In genomic region chr4:74004668-74005067, GRCh38 we compare ENCODE assay signal across 28 cellular contexts. TPM values are rescaled to one million over a fixed set of nuclear protein-coding genes. Genes with fewer than 3 reads are reported as not detected.
DNase-seq lines count a peak whose midpoint lies in the region; ATAC-seq, FAIRE-seq and TF ChIP-seq lines count a peak whose summit lies in the region.
"Had no signal": no experiment of that assay in that cellular context is flagged by ENCODE, and none has a peak within 500 bp of the region (broad histone marks: within the 10 kb centered on the region; RNA-seq: fewer than 3 reads in every experiment).

No MANE protein-coding gene starts in this region.

- peaks cover 9% of the 10 kb centered on the region for H3K4me1 Mint-ChIP-seq in MCF 10A (ENCODE audit: insufficient read depth, unreplicated experiment)
- H3K4me1 Mint-ChIP-seq: CD4-positive, CD25-positive, alpha-beta regulatory T cell; IgD-negative memory B cell had no signal

- H3K27me3 ChIP-seq in mammary epithelial cell (ENCODE audit: insufficient read depth, low read length) (no peaks in the 10 kb centered on the region), K562 (ENCODE audit: control insufficient read depth in 2 of 2, insufficient read depth in 2 of 2, low read length in 2 of 2) (no peaks in the 10 kb centered on the region), keratinocyte (ENCODE audit: control insufficient read depth, extremely low read depth, insufficient read depth, low read length) (no peaks in the 10 kb centered on the region)
- H3K27me3 ChIP-seq: BLaER1 had no signal

- H3K79me2 ChIP-seq in mammary epithelial cell (ENCODE audit: insufficient read depth, low read length), result no peaks in the 10 kb centered on the region
- H3K79me2 ChIP-seq in K562 (ENCODE audit: control insufficient read depth, insufficient read depth, low read length), result no peaks in the 10 kb centered on the region
- H3K79me2 ChIP-seq in keratinocyte (ENCODE audit: control insufficient read depth, insufficient read depth, low read length), result no peaks in the 10 kb centered on the region

- CTCF ChIA-PET in mammary epithelial cell (lab: Charles Lee; ENCODE audit: low non-redundant PET), result no interaction called here
- CTCF ChIA-PET in MCF 10A (lab: Yijun Ruan, JAX), result interaction anchor here (0.7 kb wide), 1 partner anchor 9 kb away, joined by 3 read pairs; no protein-coding TSS in a partner anchor
- CTCF ChIA-PET in K562 (lab: Yijun Ruan, JAX; ENCODE audit: low intra/inter-chr PET ratio), result no interaction called here

- DNase-seq in mammary epithelial cell (no peak), MCF 10A (ENCODE audit: unreplicated experiment) (no peak), K562 (ENCODE audit: extremely low read depth in 1 of 4, low spot score in 3 of 4) (no peak), keratinocyte (ENCODE audit: low read depth, low spot score) (no peak), NCI-H2029 (lab: John Stamatoyannopoulos, UW) (no peak), NCI-H345 treated with DMSO at 0.1 percent for 48 hours (lab: John Stamatoyannopoulos, UW; ENCODE audit: unreplicated experiment) (no peak)
- no peak for DNase-seq in stimulated activated CD4-positive, alpha-beta T cell treated with anti-CD3 and anti-CD28 coated beads, Interleukin-4, amount 100 ng/mL, for 24 hours
- DNase-seq: CD4-positive, CD25-positive, alpha-beta regulatory T cell; DMS53; GOT3; HFFc6; NCI-H1105; NCI-H1436 treated with DMSO at 0.1 percent for 48 hours; NCI-H187 treated with DMSO at 0.1 percent for 48 hours; NCI-H2107; NCI-H446; NCI-H526; NCI-H82; SIG-M5 had no signal

- no peak for TF ChIP-seq RAD21 in K562 (CRISPR knock-in tag; conservative IDR thresholded peaks at IDR 0.05 in 1 of 2, IDR thresholded peaks at IDR 0.05 in 1 of 2)

- dilution Hi-C loops in mammary epithelial cell (cut with HindIII; ENCODE audit: low sequenced_read_pairs) (no loop called here), keratinocyte (cut with MboI; ENCODE audit: extremely low pct_ligation_motif_present, low sequenced_read_pairs) (no loop called here)

- H3K9me1 ChIP-seq in K562 (ENCODE audit: control insufficient read depth, insufficient read depth, low read length) (no peaks in the 10 kb centered on the region), keratinocyte (ENCODE audit: control insufficient read depth, extremely low read depth, insufficient read depth, low read length) (no peaks in the 10 kb centered on the region)

- H2AFZ ChIP-seq in mammary epithelial cell (ENCODE audit: low read depth, low read length) (no peak overlapping the region), K562 (ENCODE audit: low read depth, low read length) (peak overlapping the region; percentile 46; the same call in 1 of the 2 replicates), keratinocyte (ENCODE audit: control insufficient read depth, low read length) (peak overlapping the region; percentile 41)

- H3K27ac Mint-ChIP-seq in MCF 10A (ENCODE audit: low read depth, unreplicated experiment), result no peak overlapping the region
- H3K27ac Mint-ChIP-seq: HFFc6, IgD-negative memory B cell had no signal

- TF ChIP-seq CTCF in mammary epithelial cell (conservative IDR thresholded peaks at IDR 0.05 in 1 of 2, IDR thresholded peaks at IDR 0.05 in 1 of 2; ENCODE audit: extremely low read depth in 1 of 2, insufficient read depth in 1 of 2, low read depth in 1 of 2, low read length in 2 of 2) (no peak), MCF 10A (IDR thresholded peaks at IDR 0.05; ENCODE audit: unreplicated experiment) (no peak), K562 (IDR thresholded peaks at IDR 0.05 in 2 of 3, conservative IDR thresholded peaks at IDR 0.05 in 1 of 3; ENCODE audit: insufficient read depth in 2 of 3, low read depth in 1 of 3, low read length in 3 of 3) (no peak), keratinocyte (optimal IDR thresholded peaks at IDR 0.05 in 1 of 3, IDR thresholded peaks at IDR 0.05 in 1 of 3, conservative IDR thresholded peaks at IDR 0.05 in 1 of 3; ENCODE audit: extremely low read depth in 1 of 3, insufficient read depth in 2 of 3, low read length in 3 of 3) (no peak)

- peak overlapping the region; percentile 100 for H3K27ac ChIP-seq in mammary epithelial cell (ENCODE audit: insufficient read depth, low read depth, low read length)
- no peak overlapping the region for H3K27ac ChIP-seq in K562 (ENCODE audit: extremely low read depth, low read depth, low read length)
- H3K27ac ChIP-seq in keratinocyte (ENCODE audit: control insufficient read depth, insufficient read depth, low read length), result peak overlapping the region; percentile 84
- H3K27ac ChIP-seq: 22Rv1, BLaER1, RWPE1, SK-N-MC had no signal

- POLR2A ChIA-PET in MCF 10A (lab: Yijun Ruan, JAX), result no interaction called here
- POLR2A ChIA-PET in K562 (lab: Yijun Ruan, JAX), result no interaction called here

- H3K36me3 ChIP-seq in mammary epithelial cell (ENCODE audit: insufficient read depth, low read length) (no peaks in the 10 kb centered on the region), K562 (ENCODE audit: control insufficient read depth, insufficient read depth, low read length) (no peaks in the 10 kb centered on the region), keratinocyte (ENCODE audit: control insufficient read depth in 2 of 2, extremely low read depth in 1 of 2, insufficient read depth in 2 of 2, low read length in 2 of 2) (no peaks in the 10 kb centered on the region)
- H3K36me3 ChIP-seq: BLaER1, HAP-1 had no signal

- FAIRE-seq in K562 (lab: Jason Lieb, UNC) (no peak), keratinocyte (lab: Jason Lieb, UNC) (no peak)
- FAIRE-seq: G401.6 had no signal

- TF ChIP-seq POLR2A in K562 (conservative IDR thresholded peaks at IDR 0.05), result no peak

- ATAC-seq in K562, result peak; percentile 64
- ATAC-seq in HG03025 (IDR thresholded peaks at IDR 0.05; ENCODE audit: low FRiP score, unreplicated experiment), result no peak
- ATAC-seq: Panc1 had no signal

- H4K20me1 ChIP-seq in mammary epithelial cell (ENCODE audit: insufficient read depth, low read length) (no peaks in the 10 kb centered on the region), K562 (replicated peaks; ENCODE audit: control insufficient read depth, insufficient read depth, low read length) (no peaks in the 10 kb centered on the region), keratinocyte (ENCODE audit: control insufficient read depth, extremely low read depth, insufficient read depth, low read length) (no peaks in the 10 kb centered on the region)
- H4K20me1 ChIP-seq: BLaER1 had no signal

- TF ChIP-seq EP300 in K562 (IDR thresholded peaks at IDR 0.05; ENCODE audit: low read length), result no peak

- no peaks in the 10 kb centered on the region for H3K36me3 Mint-ChIP-seq in MCF 10A (ENCODE audit: insufficient read depth, unreplicated experiment)
- H3K36me3 Mint-ChIP-seq: CD4-positive, CD25-positive, alpha-beta regulatory T cell; IgD-negative memory B cell had no signal

- H3K9me3 ChIP-seq in mammary epithelial cell (replicated peaks; ENCODE audit: insufficient read depth, low read length) (peaks cover 3% of the 10 kb centered on the region), K562 (replicated peaks; ENCODE audit: control insufficient read depth, insufficient read depth, low read depth, low read length) (no peaks in the 10 kb centered on the region), keratinocyte (ENCODE audit: control insufficient read depth, low read depth, low read length) (no peaks in the 10 kb centered on the region)
- H3K9me3 ChIP-seq: BLaER1, HAP-1 had no signal

- peak overlapping the region; percentile 69 for H3K9ac ChIP-seq in mammary epithelial cell (ENCODE audit: insufficient read depth, low read length)
- H3K9ac ChIP-seq in K562 (ENCODE audit: insufficient read depth in 1 of 2, low read depth in 2 of 2, low read length in 2 of 2), result no peak overlapping the region
- H3K9ac ChIP-seq in keratinocyte (ENCODE audit: control insufficient read depth, extremely low read depth, insufficient read depth, low read length), result no peak overlapping the region
- H3K9ac ChIP-seq: BLaER1 had no signal

- in situ Hi-C loops in mammary epithelial cell (cut with MboI; ENCODE audit: low sequenced_read_pairs in 2 of 2) (no loop called here), K562 (cut with MboI) (no loop called here)

- H3K4me1 ChIP-seq in mammary epithelial cell (ENCODE audit: insufficient read depth, low read length) (peaks cover 21% of the 10 kb centered on the region), K562 (replicated peaks in 1 of 2; ENCODE audit: control insufficient read depth in 2 of 2, insufficient read depth in 2 of 2, low read length in 2 of 2) (peaks cover 3 to 15% of the 10 kb centered on the region in 2 experiments; a peak in 2 of 5 replicates), keratinocyte (ENCODE audit: control insufficient read depth, extremely low read depth, insufficient read depth, low read length) (peaks cover 15% of the 10 kb centered on the region)
- H3K4me1 ChIP-seq: BLaER1, HAP-1 had no signal

- H3K4me3 Mint-ChIP-seq in MCF 10A (ENCODE audit: unreplicated experiment), result no peak overlapping the region
- H3K4me3 Mint-ChIP-seq: CD4-positive, CD25-positive, alpha-beta regulatory T cell; HFFc6; IgD-negative memory B cell had no signal

- 90% methylated on average over 4 of the region's 4 CpGs for WGBS in mammary epithelial cell (ENCODE audit: low coverage, missing lambda C conversion rate)
- 7% methylated on average over 4 of the region's 4 CpGs for WGBS in K562 (ENCODE audit: insufficient coverage, low coverage, missing lambda C conversion rate)

- intact Hi-C loops in mammary epithelial cell (cut with micrococcal nuclease), result loop anchor here (1.0 kb wide), 1 partner anchor 29 kb away; no protein-coding TSS in a partner anchor
- intact Hi-C loops in MCF 10A (cut with micrococcal nuclease), result no loop called here
- intact Hi-C loops in K562 (cut with micrococcal nuclease), result no loop called here

- no TSS peak for BruUV-seq in mammary epithelial cell (replicated peaks; lab: Mats Ljungman, UMichigan)
- no TSS peak for BruUV-seq in MCF 10A (replicated peaks; lab: Mats Ljungman, UMichigan)
- no TSS peak for BruUV-seq in K562 (replicated peaks; lab: Mats Ljungman, UMichigan)

- H3K27me3 Mint-ChIP-seq in MCF 10A (ENCODE audit: insufficient read depth, unreplicated experiment), result no peaks in the 10 kb centered on the region
- H3K27me3 Mint-ChIP-seq: CD4-positive, CD25-positive, alpha-beta regulatory T cell; IgD-negative memory B cell had no signal

- H3K4me3 ChIP-seq in mammary epithelial cell (replicated peaks in 1 of 3; ENCODE audit: insufficient read depth in 1 of 3, low read depth in 2 of 3, low read length in 3 of 3) (no peak overlapping the region), K562 (no peak overlapping the region), keratinocyte (ENCODE audit: control insufficient read depth in 2 of 3, extremely low read depth in 1 of 3, insufficient read depth in 2 of 3, low read depth in 1 of 3, low read length in 3 of 3) (no peak overlapping the region)
- H3K4me3 ChIP-seq: BLaER1, HAP-1, SK-N-MC had no signal

- H3K4me2 ChIP-seq in mammary epithelial cell (ENCODE audit: insufficient read depth, low read depth, low read length) (peak overlapping the region; percentile 54), K562 (ENCODE audit: insufficient read depth, low read length) (no peak overlapping the region), keratinocyte (ENCODE audit: control insufficient read depth, extremely low read depth, insufficient read depth, low read depth, low read length) (no peak overlapping the region)
- H3K4me2 ChIP-seq: BLaER1 had no signal

- H3K9me3 Mint-ChIP-seq in MCF 10A (ENCODE audit: unreplicated experiment), result no peaks in the 10 kb centered on the region
- H3K9me3 Mint-ChIP-seq: HFFc6 had no signal

RNA-seq across cellular contexts. Expression of gene CXCL5, which starts 6.2 kb away (rescaled TPM):
- under 1 TPM in 1 of 2 donors, not detected in 1; 0.33 TPM for total RNA-seq in mammary epithelial cell
- 1.6 TPM for polyA plus RNA-seq in mammary epithelial cell
- polyA minus RNA-seq in mammary epithelial cell, result 3.5 TPM
- 0.51 and 0.54 TPM in 2 replicates for total RNA-seq in MCF 10A (2022)
- total RNA-seq in K562 (2011; cell fraction: chromatin; rRNA removed; ENCODE audit: low replicate concordance), result not detected in 2 replicates
- not detected in 2 replicates for total RNA-seq in K562 (2011; cell fraction: nucleolus; rRNA removed)
- total RNA-seq in K562 (2011; cell fraction: nucleoplasm; rRNA removed), result not detected in 2 replicates
- total RNA-seq in K562 (2014; rRNA removed), result not detected in 2 replicates
- not detected in 2 replicates for total RNA-seq in K562 (2014; rRNA removed; fragmentation: Illumina TruSeq; extraction: Trizol)
- total RNA-seq in K562 (2015; rRNA removed; fragmentation: Illumina TruSeq; extraction: Trizol), result not detected in 2 replicates
- not detected in 2 replicates for total RNA-seq in K562 (2021)
- not detected in 2 replicates for polyA plus RNA-seq in K562 (2011; rRNA removed)
- not detected in 2 replicates for polyA plus RNA-seq in K562 (2011; cell fraction: cytosol; rRNA removed)
- not detected in 2 replicates for polyA plus RNA-seq in K562 (2011; cell fraction: nucleus; rRNA removed)
- polyA plus RNA-seq in K562 (2012), result not detected in 2 replicates
- not detected in 2 replicates for polyA plus RNA-seq in K562 (2014; fragmentation: Illumina TruSeq; extraction: Trizol)
- polyA plus RNA-seq in K562 (2014; fragmentation: Nextera tagmentation; extraction: Ambion mirVana), result not detected
- not detected in 2 replicates for polyA plus RNA-seq in K562 (2014; rRNA removed)
- not detected in 2 replicates for polyA minus RNA-seq in K562 (2011; rRNA and poly(A)+ RNA removed)
- polyA minus RNA-seq in K562 (2011; cell fraction: cytosol; rRNA and poly(A)+ RNA removed), result not detected in 2 replicates
- not detected in 2 replicates for polyA minus RNA-seq in K562 (2011; cell fraction: nucleus; rRNA and poly(A)+ RNA removed)
- 0.39 to 1.5 TPM (median 0.76 TPM) in 3 replicates for polyA plus RNA-seq in keratinocyte
- polyA plus RNA-seq in keratinocyte (2011; ENCODE audit: low read depth), result not detected
- 0.40 and 0.78 TPM in 2 replicates for polyA plus RNA-seq in keratinocyte (2011; cell fraction: cytosol; rRNA removed)
- polyA plus RNA-seq in keratinocyte (2011; cell fraction: nucleus; rRNA removed), result 1.1 and 1.6 TPM in 2 replicates
- polyA plus RNA-seq in keratinocyte (2012; ENCODE audit: low replicate concordance), result 2.1 TPM in 1 of 2 replicates, not detected in the other
- 0.10 to 0.13 TPM in 2 of 3 replicates, not detected in the other for polyA minus RNA-seq in keratinocyte
- not detected for polyA minus RNA-seq in keratinocyte (2011; cell fraction: cytosol; rRNA and poly(A)+ RNA removed)
- polyA minus RNA-seq in keratinocyte (2011; cell fraction: nucleus; rRNA and poly(A)+ RNA removed), result 0.42 and 0.78 TPM in 2 replicates
- polyA plus RNA-seq: CD4-positive, CD25-positive, alpha-beta regulatory T cell had no signal

RNA-seq across cellular contexts. Expression of gene PPBP, which starts 16.7 kb away (rescaled TPM):
- total RNA-seq in mammary epithelial cell (1 to 10 TPM in 1 of 2 donors, under 1 TPM in 1; 0.67 to 1.1 TPM), MCF 10A (2022) (not detected in 2 replicates), K562 (2014; rRNA removed) (0.37 TPM in 1 of 2 replicates, not detected in the other), K562 (2014; rRNA removed; fragmentation: Illumina TruSeq; extraction: Trizol) (0.29 TPM in 1 of 2 replicates, not detected in the other), K562 (2015; rRNA removed; fragmentation: Illumina TruSeq; extraction: Trizol) (0.22 TPM in 1 of 2 replicates, not detected in the other), K562 (2021) (not detected in 2 replicates)
- polyA plus RNA-seq in mammary epithelial cell (2.7 TPM), K562 (2011; rRNA removed) (0.15 and 0.38 TPM in 2 replicates), K562 (2014; fragmentation: Illumina TruSeq; extraction: Trizol) (0.28 TPM in 1 of 2 replicates, not detected in the other), K562 (2014; fragmentation: Nextera tagmentation; extraction: Ambion mirVana) (under 1 TPM; 0.17 to 0.55 TPM), K562 (2014; rRNA removed) (not detected in 2 replicates), keratinocyte (0.42 to 1.0 TPM (median 0.68 TPM) in 3 replicates)
- polyA minus RNA-seq in mammary epithelial cell (not detected), keratinocyte (0.32 to 0.46 TPM in 2 of 3 replicates, not detected in the other)
- not detected in 2 replicates for total RNA-seq in K562 (2011; cell fraction: chromatin; rRNA removed; ENCODE audit: low replicate concordance)
- not detected in 2 replicates for total RNA-seq in K562 (2011; cell fraction: nucleolus; rRNA removed)
- total RNA-seq in K562 (2011; cell fraction: nucleoplasm; rRNA removed), result 0.66 TPM in 1 of 2 replicates, not detected in the other
- polyA plus RNA-seq in K562 (2011; cell fraction: cytosol; rRNA removed), result 0.12 and 0.57 TPM in 2 replicates
- polyA plus RNA-seq in K562 (2011; cell fraction: nucleus; rRNA removed), result not detected in 2 replicates
- polyA plus RNA-seq in K562 (2012), result 0.35 and 0.50 TPM in 2 replicates
- not detected in 2 replicates for polyA minus RNA-seq in K562 (2011; rRNA and poly(A)+ RNA removed)
- polyA minus RNA-seq in K562 (2011; cell fraction: cytosol; rRNA and poly(A)+ RNA removed), result not detected in 2 replicates
- not detected in 2 replicates for polyA minus RNA-seq in K562 (2011; cell fraction: nucleus; rRNA and poly(A)+ RNA removed)
- polyA plus RNA-seq in keratinocyte (2011; ENCODE audit: low read depth), result not detected
- polyA plus RNA-seq in keratinocyte (2011; cell fraction: cytosol; rRNA removed), result 0.57 and 0.91 TPM in 2 replicates
- 2.4 and 2.8 TPM in 2 replicates for polyA plus RNA-seq in keratinocyte (2011; cell fraction: nucleus; rRNA removed)
- polyA plus RNA-seq in keratinocyte (2012; ENCODE audit: low replicate concordance), result not detected in 2 replicates
- polyA minus RNA-seq in keratinocyte (2011; cell fraction: cytosol; rRNA and poly(A)+ RNA removed), result not detected
- polyA minus RNA-seq in keratinocyte (2011; cell fraction: nucleus; rRNA and poly(A)+ RNA removed), result 1.9 TPM in 1 of 2 replicates, not detected in the other
- total RNA-seq: HFFc6 had no signal

RNA-seq across cellular contexts. Expression of gene PF4, which starts 22.8 kb away (rescaled TPM):
- total RNA-seq in mammary epithelial cell (not detected), MCF 10A (2022) (not detected in 2 replicates), K562 (2014; rRNA removed) (not detected in 2 replicates), K562 (2014; rRNA removed; fragmentation: Illumina TruSeq; extraction: Trizol) (not detected in 2 replicates), K562 (2015; rRNA removed; fragmentation: Illumina TruSeq; extraction: Trizol) (not detected in 2 replicates), K562 (2021) (not detected in 2 replicates)
- polyA plus RNA-seq in mammary epithelial cell (not detected), K562 (2011; rRNA removed) (not detected in 2 replicates), K562 (2014; fragmentation: Illumina TruSeq; extraction: Trizol) (not detected in 2 replicates), K562 (2014; fragmentation: Nextera tagmentation; extraction: Ambion mirVana) (under 1 TPM in 1 of 2 experiments, not detected in 1; 0.11 TPM), K562 (2014; rRNA removed) (not detected in 2 replicates), keratinocyte (0.16 TPM in 1 of 3 replicates, not detected in the others)
- polyA minus RNA-seq in mammary epithelial cell (not detected), keratinocyte (not detected in 3 replicates)
- not detected in 2 replicates for total RNA-seq in K562 (2011; cell fraction: chromatin; rRNA removed; ENCODE audit: low replicate concordance)
- total RNA-seq in K562 (2011; cell fraction: nucleolus; rRNA removed), result not detected in 2 replicates
- not detected in 2 replicates for total RNA-seq in K562 (2011; cell fraction: nucleoplasm; rRNA removed)
- not detected in 2 replicates for polyA plus RNA-seq in K562 (2011; cell fraction: cytosol; rRNA removed)
- not detected in 2 replicates for polyA plus RNA-seq in K562 (2011; cell fraction: nucleus; rRNA removed)
- not detected in 2 replicates for polyA plus RNA-seq in K562 (2012)
- not detected in 2 replicates for polyA minus RNA-seq in K562 (2011; rRNA and poly(A)+ RNA removed)
- polyA minus RNA-seq in K562 (2011; cell fraction: cytosol; rRNA and poly(A)+ RNA removed), result not detected in 2 replicates
- polyA minus RNA-seq in K562 (2011; cell fraction: nucleus; rRNA and poly(A)+ RNA removed), result not detected in 2 replicates
- polyA plus RNA-seq in keratinocyte (2011; ENCODE audit: low read depth), result not detected
- 0.16 TPM in 1 of 2 replicates, not detected in the other for polyA plus RNA-seq in keratinocyte (2011; cell fraction: cytosol; rRNA removed)
- not detected in 2 replicates for polyA plus RNA-seq in keratinocyte (2011; cell fraction: nucleus; rRNA removed)
- not detected in 2 replicates for polyA plus RNA-seq in keratinocyte (2012; ENCODE audit: low replicate concordance)
- polyA minus RNA-seq in keratinocyte (2011; cell fraction: cytosol; rRNA and poly(A)+ RNA removed), result not detected
- not detected in 2 replicates for polyA minus RNA-seq in keratinocyte (2011; cell fraction: nucleus; rRNA and poly(A)+ RNA removed)
- polyA plus RNA-seq: CD4-positive, CD25-positive, alpha-beta regulatory T cell had no signal

RNA-seq across cellular contexts. Expression of gene CXCL3, which starts 33.8 kb away (rescaled TPM):
- 10 to 100 TPM in 1 of 2 donors, 1 to 10 TPM in 1; 1.3 to 29.4 TPM for total RNA-seq in mammary epithelial cell
- polyA plus RNA-seq in mammary epithelial cell, result 9.0 TPM
- polyA minus RNA-seq in mammary epithelial cell, result 3.0 TPM
- 9.2 and 9.8 TPM in 2 replicates for total RNA-seq in MCF 10A (2022)
- total RNA-seq in K562 (2011; cell fraction: chromatin; rRNA removed; ENCODE audit: low replicate concordance), result 17.0 and 20.6 TPM in 2 replicates
- 12.6 and 16.5 TPM in 2 replicates for total RNA-seq in K562 (2011; cell fraction: nucleolus; rRNA removed)
- total RNA-seq in K562 (2011; cell fraction: nucleoplasm; rRNA removed), result 16.2 and 24.5 TPM in 2 replicates
- 8.1 and 8.4 TPM in 2 replicates for total RNA-seq in K562 (2014; rRNA removed)
- total RNA-seq in K562 (2014; rRNA removed; fragmentation: Illumina TruSeq; extraction: Trizol), result 6.1 and 8.0 TPM in 2 replicates
- 2.7 and 3.1 TPM in 2 replicates for total RNA-seq in K562 (2015; rRNA removed; fragmentation: Illumina TruSeq; extraction: Trizol)
- total RNA-seq in K562 (2021), result 8.6 and 9.1 TPM in 2 replicates
- polyA plus RNA-seq in K562 (2011; rRNA removed), result 3.7 and 8.9 TPM in 2 replicates
- 2.1 and 6.4 TPM in 2 replicates for polyA plus RNA-seq in K562 (2011; cell fraction: cytosol; rRNA removed)
- polyA plus RNA-seq in K562 (2011; cell fraction: nucleus; rRNA removed), result 6.6 and 21.0 TPM in 2 replicates
- polyA plus RNA-seq in K562 (2012), result 14.9 and 17.5 TPM in 2 replicates
- 6.1 and 6.3 TPM in 2 replicates for polyA plus RNA-seq in K562 (2014; fragmentation: Illumina TruSeq; extraction: Trizol)
- polyA plus RNA-seq in K562 (2014; fragmentation: Nextera tagmentation; extraction: Ambion mirVana), result 1 to 10 TPM; 2.3 to 5.0 TPM
- 8.9 and 12.1 TPM in 2 replicates for polyA plus RNA-seq in K562 (2014; rRNA removed)
- 1.8 and 5.2 TPM in 2 replicates for polyA minus RNA-seq in K562 (2011; rRNA and poly(A)+ RNA removed)
- polyA minus RNA-seq in K562 (2011; cell fraction: cytosol; rRNA and poly(A)+ RNA removed), result 2.7 and 6.7 TPM in 2 replicates
- 8.3 and 11.2 TPM in 2 replicates for polyA minus RNA-seq in K562 (2011; cell fraction: nucleus; rRNA and poly(A)+ RNA removed)
- 2.9 to 10.8 TPM (median 6.3 TPM) in 3 replicates for polyA plus RNA-seq in keratinocyte
- polyA plus RNA-seq in keratinocyte (2011; ENCODE audit: low read depth), result 0.50 TPM
- 5.6 and 7.3 TPM in 2 replicates for polyA plus RNA-seq in keratinocyte (2011; cell fraction: cytosol; rRNA removed)
- 20.1 and 32.2 TPM in 2 replicates for polyA plus RNA-seq in keratinocyte (2011; cell fraction: nucleus; rRNA removed)
- polyA plus RNA-seq in keratinocyte (2012; ENCODE audit: low replicate concordance), result 0.68 and 5.8 TPM in 2 replicates
- 0.59 to 2.2 TPM (median 1.0 TPM) in 3 replicates for polyA minus RNA-seq in keratinocyte
- polyA minus RNA-seq in keratinocyte (2011; cell fraction: cytosol; rRNA and poly(A)+ RNA removed), result 1.9 TPM
- polyA minus RNA-seq in keratinocyte (2011; cell fraction: nucleus; rRNA and poly(A)+ RNA removed), result 5.5 and 5.7 TPM in 2 replicates
- total RNA-seq: CD4-positive, CD25-positive, alpha-beta regulatory T cell had no signal
- polyA plus RNA-seq: CD4-positive, CD25-positive, alpha-beta regulatory T cell; IgD-negative memory B cell had no signal
